In genomic region chr11:25838918-25839611, GRCh38 we compare ENCODE assay signal across 23 cellular contexts.
DNase-seq lines count a peak whose midpoint lies in the region; FAIRE-seq and TF ChIP-seq lines count a peak whose summit lies in the region.
"Had no signal": no experiment of that assay in that cellular context is flagged by ENCODE, and none has a peak within 500 bp of the region (broad histone marks: within the 10 kb centered on the region; RNA-seq: fewer than 3 reads in every experiment).

No MANE protein-coding gene starts in this region.

- POLR2A ChIA-PET in A673 (lab: Charles Lee; ENCODE audit: low non-redundant PET), result no interaction called here

- no peaks in the 10 kb centered on the region for H3K4me1 ChIP-seq in A673 (ENCODE audit: insufficient read depth, low read length, poor library complexity, severe bottlenecking)
- H3K4me1 ChIP-seq: heart right ventricle, uterus had no signal

- H3K4me1 Mint-ChIP-seq in mesothelial cell of epicardium, result peaks cover 19% of the 10 kb centered on the region
- H3K4me1 Mint-ChIP-seq: naive thymus-derived CD4-positive, alpha-beta T cell; T-helper 17 cell had no signal

- H3K9me3 ChIP-seq in A673 (ENCODE audit: low read depth, low read length, poor library complexity, severe bottlenecking), result no peaks in the 10 kb centered on the region
- H3K9me3 ChIP-seq: uterus had no signal

- H3K9me3 Mint-ChIP-seq in mesothelial cell of epicardium, result peaks cover 4% of the 10 kb centered on the region

- no peak for FAIRE-seq in bronchial epithelial cell (lab: Jason Lieb, UNC)
- FAIRE-seq: G401.6 had no signal

- DNase-seq in DMS 273 treated with DMSO at 0.1 percent for 48 hours (lab: John Stamatoyannopoulos, UW), result peak; percentile 1
- DNase-seq in HuH-7 (ENCODE audit: low spot score), result peak; percentile 8
- DNase-seq in bronchial epithelial cell (ENCODE audit: low read depth), result peak; percentile 8
- DNase-seq in mesothelial cell of epicardium (ENCODE audit: low spot score in 2 of 2, unreplicated experiment in 2 of 2), result no peak
- DNase-seq in GM20000 (ENCODE audit: low spot score), result no peak
- no peak for DNase-seq in A673 (ENCODE audit: low spot score)
- no peak for DNase-seq in effector CD8-positive, alpha-beta T cell (lab: John Stamatoyannopoulos, UW)
- DNase-seq in activated CD4-positive, alpha-beta T cell treated with anti-CD3 and anti-CD28 coated beads, Interleukin-2, amount 50 U/mL, for 4 hours, result no peak
- DNase-seq: activated CD4-positive, CD25-positive, alpha-beta regulatory T cell treated with anti-CD3 and anti-CD28 coated beads, Interleukin-2, amount 50 U/mL, for 72 hours; activated gamma-delta T cell; amniotic stem cell; caudate nucleus; COR-L47; effector memory CD4-positive, alpha-beta T cell; heart right ventricle; IMR-90; naive thymus-derived CD4-positive, alpha-beta T cell; NCI-H187 treated with DMSO at 0.1 percent for 48 hours; NCI-H446 treated with DMSO at 0.1 percent for 48 hours; SHP77; T-helper 17 cell; uterus had no signal

- intact Hi-C loops in A673 (cut with micrococcal nuclease; ENCODE audit: unreplicated experiment), result no loop called here

- H3K27me3 Mint-ChIP-seq in mesothelial cell of epicardium (ENCODE audit: low read depth), result no peaks in the 10 kb centered on the region
- H3K27me3 Mint-ChIP-seq: naive thymus-derived CD4-positive, alpha-beta T cell; T-helper 17 cell had no signal

- H3K36me3 ChIP-seq in bronchial epithelial cell (ENCODE audit: control insufficient read depth, insufficient read depth, low read length) (no peaks in the 10 kb centered on the region), A673 (ENCODE audit: insufficient read depth, low read length, poor library complexity, severe bottlenecking) (no peaks in the 10 kb centered on the region)
- H3K36me3 ChIP-seq: heart right ventricle, uterus had no signal

- peak overlapping the region; percentile 53 for H3K27ac Mint-ChIP-seq in mesothelial cell of epicardium
- H3K27ac Mint-ChIP-seq: naive thymus-derived CD4-positive, alpha-beta T cell; T-helper 17 cell had no signal

- no peak overlapping the region for H3K27ac ChIP-seq in A673 (ENCODE audit: low read depth, low read length, poor library complexity, severe bottlenecking)
- H3K27ac ChIP-seq: heart right ventricle, uterus had no signal

- H3K4me3 ChIP-seq in bronchial epithelial cell (ENCODE audit: low read depth, low read length) (no peak overlapping the region), A673 (ENCODE audit: low read depth, low read length, poor library complexity, severe bottlenecking) (no peak overlapping the region)
- H3K4me3 ChIP-seq: heart right ventricle, uterus had no signal

- H3K4me3 Mint-ChIP-seq in mesothelial cell of epicardium, result no peak overlapping the region
- H3K4me3 Mint-ChIP-seq: naive thymus-derived CD4-positive, alpha-beta T cell; T-helper 17 cell had no signal

- TF ChIP-seq CTCF in bronchial epithelial cell (IDR thresholded peaks at IDR 0.05; ENCODE audit: insufficient read depth, low read length, severe bottlenecking) (no peak), mesothelial cell of epicardium (IDR thresholded peaks at IDR 0.05; ENCODE audit: unreplicated experiment) (no peak), GM20000 (IDR thresholded peaks at IDR 0.05; ENCODE audit: extremely low read depth, missing control alignments) (no peak), A673 (conservative IDR thresholded peaks at IDR 0.05; ENCODE audit: low read depth, low read length) (no peak)

- BruUV-seq in A673 (replicated peaks; lab: Mats Ljungman, UMichigan), result no TSS peak

- H3K27me3 ChIP-seq in bronchial epithelial cell (ENCODE audit: control insufficient read depth, insufficient read depth, low read length), result no peaks in the 10 kb centered on the region
- H3K27me3 ChIP-seq in A673 (replicated peaks; ENCODE audit: insufficient read depth, low read depth, low read length, poor library complexity), result no peaks in the 10 kb centered on the region
- H3K27me3 ChIP-seq: heart right ventricle, uterus had no signal

- CTCF ChIA-PET in A673 (lab: Charles Lee), result no interaction called here

- H3K36me3 Mint-ChIP-seq in mesothelial cell of epicardium, result no peaks in the 10 kb centered on the region
- H3K36me3 Mint-ChIP-seq: naive thymus-derived CD4-positive, alpha-beta T cell had no signal

Comparison
In these comparisons a context has a peak if more than half of its experiments do, and no peak if none do; other contexts are left out.
1. DNase-seq: peak in DMS 273 treated with DMSO at 0.1 percent for 48 hours (single experiment), HuH-7 (single experiment) and bronchial epithelial cell (single experiment); none in mesothelial cell of epicardium (0 of 2), GM20000 (single experiment), A673 (single experiment), effector CD8-positive, alpha-beta T cell (single experiment) and activated CD4-positive, alpha-beta T cell treated with anti-CD3 and anti-CD28 coated beads, Interleukin-2, amount 50 U/mL, for 4 hours (0 of 2).